Comparison of ENCODE assay signal across 11 cellular contexts in the genomic region with DNA sequence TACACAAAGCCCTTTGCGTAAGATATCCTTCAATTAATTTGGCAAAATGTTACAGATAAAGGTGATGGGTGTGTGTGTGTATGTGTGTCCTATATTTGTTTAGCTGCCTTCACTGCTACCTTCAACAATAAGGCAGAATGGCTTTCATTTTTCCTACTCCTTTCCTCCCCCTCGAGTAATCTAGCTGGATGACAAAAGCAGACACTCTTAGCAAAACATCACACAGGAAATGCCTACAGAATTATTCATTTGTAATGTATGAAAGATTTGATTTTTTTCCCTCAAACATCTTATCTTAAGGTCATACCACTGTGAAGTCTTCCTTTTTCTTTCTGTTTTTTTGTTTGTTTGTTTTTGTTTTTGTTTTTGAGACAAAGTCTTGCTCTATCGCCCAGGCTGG. TPM values are rescaled to one million over a fixed set of nuclear protein-coding genes. Genes with fewer than 3 reads are reported as not detected.
DNase-seq lines count a peak whose midpoint lies in the region; ATAC-seq and TF ChIP-seq lines count a peak whose summit lies in the region.
"Had no signal": no experiment of that assay in that cellular context is flagged by ENCODE, and none has a peak within 500 bp of the region (broad histone marks: within the 10 kb centered on the region; RNA-seq: fewer than 3 reads in every experiment).

No MANE protein-coding gene starts in this region.

- H3K4ac ChIP-seq in mesendoderm (ENCODE audit: low read depth, low read length) = no peak overlapping the region

- H4K8ac ChIP-seq in mesendoderm (ENCODE audit: low read depth, low read length) = no peak overlapping the region

- 82% methylated on average over 3 of the region's 3 CpGs for WGBS in hepatocyte (ENCODE audit: low lambda C conversion rate, missing lambda C conversion rate)
- WGBS in mesendoderm (ENCODE audit: extremely low coverage, insufficient coverage, low lambda C conversion rate) = no CpG with 5 or more reads among the region's 3 CpGs
- 63 to 77% methylated on average over 3 of the region's 3 CpGs for WGBS in body of pancreas, 2 donors

- H3K4me2 ChIP-seq in hepatocyte = no peak overlapping the region
- no peak overlapping the region for H3K4me2 ChIP-seq in mesendoderm (ENCODE audit: low read length)

- H3K36me3 ChIP-seq in hepatocyte (replicated peaks; ENCODE audit: insufficient read depth, low read depth) (no peaks in the 10 kb centered on the region), mesendoderm (ENCODE audit: control insufficient read depth, insufficient read depth, low read length) (no peaks in the 10 kb centered on the region), body of pancreas (replicated peaks in 1 of 2; ENCODE audit: insufficient read depth in 1 of 2, low read depth in 2 of 2) (no peaks in the 10 kb centered on the region)

- H3K9me3 ChIP-seq in hepatocyte (ENCODE audit: low read depth) = no peaks in the 10 kb centered on the region
- H3K9me3 ChIP-seq in body of pancreas = no peaks in the 10 kb centered on the region

- H3K27ac Mint-ChIP-seq in activated T-helper 17 cell treated with anti-CD3 and anti-CD28 coated beads, Interleukin-2, amount 50 U/mL, for 72 hours = peak overlapping the region; percentile 51

- intact Hi-C loops in body of pancreas (cut with DNase I) = no loop called here

- H2AK5ac ChIP-seq in mesendoderm (ENCODE audit: low read length) = no peak overlapping the region

- DNase-seq in AG08396 (ENCODE audit: low spot score) (peak; percentile 25), HL-60 (ENCODE audit: low read depth in 1 of 2, low spot score in 1 of 2) (no peak), hepatocyte (ENCODE audit: low spot score) (no peak), mesendoderm (no peak), body of pancreas (no peak)
- DNase-seq: left colon, NCI-H1436, small intestine had no signal

- H2BK5ac ChIP-seq in mesendoderm (ENCODE audit: low read length) = no peak overlapping the region

- H3K9me2 ChIP-seq in hepatocyte (replicated peaks; ENCODE audit: insufficient read depth) = no peaks in the 10 kb centered on the region

- peak overlapping the region; percentile 11 for H3K4me3 Mint-ChIP-seq in activated T-helper 17 cell treated with anti-CD3 and anti-CD28 coated beads, Interleukin-2, amount 50 U/mL, for 72 hours

- H2AFZ ChIP-seq in hepatocyte = peak overlapping the region; percentile 46

- ATAC-seq in activated T-helper 17 cell treated with anti-CD3 and anti-CD28 coated beads, Interleukin-2, amount 50 U/mL, for 72 hours (replicated peaks) = peak; percentile 28
- ATAC-seq in GM19328 (IDR thresholded peaks at IDR 0.05; ENCODE audit: unreplicated experiment) = no peak
- no peak for ATAC-seq in body of pancreas
- ATAC-seq in HG03045 (IDR thresholded peaks at IDR 0.05; ENCODE audit: unreplicated experiment) = no peak
- ATAC-seq: left colon had no signal

- H4K20me1 ChIP-seq in hepatocyte (ENCODE audit: insufficient read depth, poor library complexity, severe bottlenecking) = no peaks in the 10 kb centered on the region

- TF ChIP-seq CTCF in HL-60 (IDR thresholded peaks at IDR 0.05; ENCODE audit: insufficient read depth, low read length) = no peak
- no peak for TF ChIP-seq CTCF in hepatocyte (IDR thresholded peaks at IDR 0.05; ENCODE audit: poor library complexity)
- no peak for TF ChIP-seq CTCF in body of pancreas (IDR thresholded peaks at IDR 0.05)

- H3K27me3 ChIP-seq in HL-60 (ENCODE audit: insufficient read depth, poor library complexity, severe bottlenecking) (no peaks in the 10 kb centered on the region), hepatocyte (no peaks in the 10 kb centered on the region), mesendoderm (ENCODE audit: insufficient read depth, low read length, poor library complexity) (no peaks in the 10 kb centered on the region), body of pancreas (no peaks in the 10 kb centered on the region)

- H3K79me1 ChIP-seq in mesendoderm (ENCODE audit: low read length) = no peaks in the 10 kb centered on the region

- H3K9ac ChIP-seq in mesendoderm (ENCODE audit: low read length) = no peak overlapping the region

- H3K4me1 Mint-ChIP-seq in activated T-helper 17 cell treated with anti-CD3 and anti-CD28 coated beads, Interleukin-2, amount 50 U/mL, for 72 hours = peaks cover 18% of the 10 kb centered on the region

- no peak for TF ChIP-seq POLR2A in body of pancreas (IDR thresholded peaks at IDR 0.05)

- H3K23ac ChIP-seq in mesendoderm (ENCODE audit: low read length) = no peak overlapping the region

- H3K79me2 ChIP-seq in hepatocyte (no peaks in the 10 kb centered on the region), mesendoderm (ENCODE audit: control insufficient read depth, insufficient read depth, low read length) (no peaks in the 10 kb centered on the region)

- peaks cover 80% of the 10 kb centered on the region for H3K36me3 Mint-ChIP-seq in activated T-helper 17 cell treated with anti-CD3 and anti-CD28 coated beads, Interleukin-2, amount 50 U/mL, for 72 hours (ENCODE audit: low read depth)

- no peak overlapping the region for H4K5ac ChIP-seq in mesendoderm (ENCODE audit: low read length)

- no peak overlapping the region for H2BK120ac ChIP-seq in mesendoderm (ENCODE audit: low read depth, low read length)

- H3K9me3 Mint-ChIP-seq in activated T-helper 17 cell treated with anti-CD3 and anti-CD28 coated beads, Interleukin-2, amount 50 U/mL, for 72 hours = no peaks in the 10 kb centered on the region

- H3K4me3 ChIP-seq in HL-60 (replicated peaks; ENCODE audit: insufficient read depth, low read length) = no peak overlapping the region
- H3K4me3 ChIP-seq in hepatocyte = no peak overlapping the region
- H3K4me3 ChIP-seq in mesendoderm (ENCODE audit: low read length) = no peak overlapping the region
- no peak overlapping the region for H3K4me3 ChIP-seq in body of pancreas

- no peak overlapping the region for H3K56ac ChIP-seq in mesendoderm (ENCODE audit: low read length)

- H3K27me3 Mint-ChIP-seq in activated T-helper 17 cell treated with anti-CD3 and anti-CD28 coated beads, Interleukin-2, amount 50 U/mL, for 72 hours = no peaks in the 10 kb centered on the region

- peak overlapping the region; percentile 41 for H3K27ac ChIP-seq in HL-60 (replicated peaks)
- H3K27ac ChIP-seq in hepatocyte = no peak overlapping the region
- no peak overlapping the region for H3K27ac ChIP-seq in mesendoderm (ENCODE audit: low read depth, low read length)
- H3K27ac ChIP-seq in body of pancreas = no peak overlapping the region

- no peaks in the 10 kb centered on the region for H3K4me1 ChIP-seq in hepatocyte (ENCODE audit: insufficient read depth)
- no peaks in the 10 kb centered on the region for H3K4me1 ChIP-seq in mesendoderm (ENCODE audit: control insufficient read depth, low read depth, low read length)
- H3K4me1 ChIP-seq in body of pancreas = no peaks in the 10 kb centered on the region

- H3K18ac ChIP-seq in mesendoderm (ENCODE audit: low read length) = no peak overlapping the region

- no peak overlapping the region for H2BK15ac ChIP-seq in mesendoderm (replicated peaks; ENCODE audit: low read depth)

RNA-seq across cellular contexts. Expression of gene PTPN22, which starts 10.6 kb away (rescaled TPM):
- total RNA-seq in activated T-helper 17 cell treated with anti-CD3 and anti-CD28 coated beads, Interleukin-2, amount 50 U/mL, for 72 hours = 10 to 100 TPM; 55.9 to 70.1 TPM
- total RNA-seq in hepatocyte = 0.17 TPM in 1 of 2 replicates, not detected in the other
- 0.47 TPM in 1 of 2 replicates, not detected in the other for polyA plus RNA-seq in hepatocyte
- polyA plus RNA-seq in mesendoderm (2013, experiment 1 of 2) = 0.03 TPM
- not detected for polyA plus RNA-seq in mesendoderm (2013, experiment 2 of 2)
- 1 to 10 TPM; 2.9 to 4.6 TPM for total RNA-seq in body of pancreas

RNA-seq across cellular contexts. Expression of gene BCL2L15, which starts 26.5 kb away (rescaled TPM):
- total RNA-seq in activated T-helper 17 cell treated with anti-CD3 and anti-CD28 coated beads, Interleukin-2, amount 50 U/mL, for 72 hours = 1 to 10 TPM in 1 of 2 donors, under 1 TPM in 1; 0.99 to 4.4 TPM
- total RNA-seq in hepatocyte = 0.80 and 3.0 TPM in 2 replicates
- 0.66 and 0.84 TPM in 2 replicates for polyA plus RNA-seq in hepatocyte
- 0.07 TPM for polyA plus RNA-seq in mesendoderm (2013, experiment 1 of 2)
- 0.14 TPM for polyA plus RNA-seq in mesendoderm (2013, experiment 2 of 2)
- 10 to 100 TPM; 13.5 to 28.0 TPM for total RNA-seq in body of pancreas

RNA-seq across cellular contexts. Expression of gene AP4B1, which starts 43.7 kb away (rescaled TPM):
- total RNA-seq in activated T-helper 17 cell treated with anti-CD3 and anti-CD28 coated beads, Interleukin-2, amount 50 U/mL, for 72 hours = 10 to 100 TPM; 46.5 to 61.7 TPM
- total RNA-seq in hepatocyte = 9.8 and 11.4 TPM in 2 replicates
- 11.1 and 12.0 TPM in 2 replicates for polyA plus RNA-seq in hepatocyte
- 8.4 TPM for polyA plus RNA-seq in mesendoderm (2013, experiment 1 of 2)
- polyA plus RNA-seq in mesendoderm (2013, experiment 2 of 2) = 8.4 TPM
- total RNA-seq in body of pancreas = 10 to 100 TPM; 21.3 to 33.0 TPM

RNA-seq across cellular contexts. Expression of gene DCLRE1B, which starts 44.2 kb away (rescaled TPM):
- 10 to 100 TPM; 16.1 to 21.4 TPM for total RNA-seq in activated T-helper 17 cell treated with anti-CD3 and anti-CD28 coated beads, Interleukin-2, amount 50 U/mL, for 72 hours
- total RNA-seq in hepatocyte (6.0 and 6.6 TPM in 2 replicates), body of pancreas (1 to 10 TPM; 1.3 to 2.1 TPM)
- 3.6 and 4.6 TPM in 2 replicates for polyA plus RNA-seq in hepatocyte
- polyA plus RNA-seq in mesendoderm (2013, experiment 1 of 2) = 9.4 TPM
- polyA plus RNA-seq in mesendoderm (2013, experiment 2 of 2) = 9.8 TPM

RNA-seq across cellular contexts. Expression of gene RSBN1, which starts 48.6 kb away (rescaled TPM):
- 10 to 100 TPM; 22.2 to 47.4 TPM for total RNA-seq in activated T-helper 17 cell treated with anti-CD3 and anti-CD28 coated beads, Interleukin-2, amount 50 U/mL, for 72 hours
- total RNA-seq in hepatocyte (20.3 and 21.8 TPM in 2 replicates), body of pancreas (10 to 100 TPM; 14.2 to 17.4 TPM)
- polyA plus RNA-seq in hepatocyte = 10.2 and 12.8 TPM in 2 replicates
- 7.0 TPM for polyA plus RNA-seq in mesendoderm (2013, experiment 1 of 2)
- polyA plus RNA-seq in mesendoderm (2013, experiment 2 of 2) = 6.8 TPM

Comparison
In these comparisons a context has a peak if more than half of its experiments do, and no peak if none do; other contexts are left out.
1. RNA of gene PTPN22, which starts 10.6 kb away (total RNA-seq): 55.9 to 70.1 TPM in activated T-helper 17 cell treated with anti-CD3 and anti-CD28 coated beads, Interleukin-2, amount 50 U/mL, for 72 hours; 2.9 to 4.6 TPM in body of pancreas and 0.17 TPM in hepatocyte; every median in the first group is over 10 times any median in the second.